In genomic region chr2:95311821-95312542, GRCh38 we compare ENCODE assay signal across 19 cellular contexts. TPM values are rescaled to one million over a fixed set of nuclear protein-coding genes. Genes with fewer than 3 reads are reported as not detected.
"Had no signal": no experiment of that assay in that cellular context is flagged by ENCODE, and none has a peak within 500 bp of the region (broad histone marks: within the 10 kb centered on the region; RNA-seq: fewer than 3 reads in every experiment).

No MANE protein-coding gene starts in this region.

- DNase-seq: effector CD8-positive, alpha-beta T cell; foreskin melanocyte; kidney glomerular epithelial cell; mammary epithelial cell; natural killer cell; sigmoid colon; stimulated activated naive CD4-positive, alpha-beta T cell; stomach; thyroid gland; uterus had no signal

- H3K9me3 ChIP-seq: prostate gland, sigmoid colon, stomach, thyroid gland, uterus had no signal

- H3K9ac ChIP-seq: parathyroid adenoma had no signal

- H3K36me3 ChIP-seq: prostate gland, sigmoid colon, stomach, thyroid gland, uterus had no signal

- H3K9me3 Mint-ChIP-seq: natural killer cell, neural crest cell, type B pancreatic cell had no signal

- H3K4me1 Mint-ChIP-seq: natural killer cell had no signal

- H3K79me2 ChIP-seq: hepatocyte, parathyroid adenoma had no signal

- H2AFZ ChIP-seq: hepatocyte, parathyroid adenoma had no signal

- H3K27me3 ChIP-seq: hepatocyte, sigmoid colon, thyroid gland, uterus had no signal

- H3K27ac ChIP-seq: coronary artery, hepatocyte, parathyroid adenoma, prostate gland, sigmoid colon, skin epidermis, stomach, thyroid gland, uterus had no signal

- H3K4me3 Mint-ChIP-seq: natural killer cell, neural crest cell, type B pancreatic cell had no signal

- H3K27ac Mint-ChIP-seq: natural killer cell, type B pancreatic cell had no signal

- H3K4me1 ChIP-seq: prostate gland, sigmoid colon, uterus had no signal

- H3K4me3 ChIP-seq: coronary artery, hepatocyte, prostate gland, sigmoid colon, skin epidermis, stomach, thyroid gland, uterus had no signal

- ATAC-seq: left lobe of liver, natural killer cell had no signal

- H3K4me2 ChIP-seq: hepatocyte had no signal

- H3K36me3 Mint-ChIP-seq: natural killer cell, type B pancreatic cell had no signal

RNA-seq across cellular contexts. Expression of gene KCNIP3, which starts 14.8 kb away (rescaled TPM):
- total RNA-seq: mononuclear cell had no signal
